10 cellular contexts compared by ENCODE assay signal in the genomic region with DNA sequence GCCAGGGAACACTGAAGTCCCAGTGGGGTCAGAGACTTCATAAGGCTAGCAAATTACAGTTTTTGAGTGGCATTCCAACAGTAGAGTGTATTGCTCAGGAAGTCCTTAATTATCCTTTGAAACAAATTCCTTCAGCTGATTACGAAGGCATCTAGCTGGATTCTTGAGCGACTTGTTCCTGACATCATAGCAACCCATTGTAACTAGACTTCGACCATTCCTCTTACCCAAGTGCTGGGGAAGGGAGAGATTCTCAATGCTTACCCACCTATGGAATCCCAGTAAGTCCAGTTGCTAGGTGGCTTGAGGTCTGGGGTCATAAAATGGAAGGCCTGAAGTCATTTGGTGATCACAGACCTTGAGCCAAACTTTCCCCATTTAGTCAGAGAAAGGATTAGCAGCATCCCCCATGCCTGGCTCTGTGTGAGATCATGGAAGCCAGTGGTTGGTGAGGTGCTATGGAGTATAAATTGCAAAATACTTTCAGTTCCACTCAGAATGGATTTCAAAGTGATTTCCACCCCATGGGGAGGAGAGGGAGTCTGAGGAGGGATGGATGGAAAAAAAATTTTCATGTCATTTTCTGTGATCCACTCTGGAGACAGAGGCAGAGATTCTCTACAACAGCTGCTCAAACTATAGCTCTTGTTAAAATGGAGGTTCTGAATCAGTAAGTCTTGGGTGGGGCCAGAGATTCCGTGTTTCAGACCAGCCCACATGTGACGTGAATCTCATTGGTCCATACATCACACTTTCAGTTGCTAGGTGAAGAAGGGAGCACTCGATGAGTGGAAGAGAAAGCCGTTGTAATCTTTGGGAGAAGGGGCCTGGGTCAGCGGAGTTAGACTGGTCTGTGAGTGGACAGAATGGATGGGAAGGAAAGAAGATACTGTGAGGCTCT. TPM values are rescaled to one million over a fixed set of nuclear protein-coding genes. Genes with fewer than 3 reads are reported as not detected.
DNase-seq lines count a peak whose midpoint lies in the region; ATAC-seq and TF ChIP-seq lines count a peak whose summit lies in the region.
"Had no signal": no experiment of that assay in that cellular context is flagged by ENCODE, and none has a peak within 500 bp of the region (broad histone marks: within the 10 kb centered on the region; RNA-seq: fewer than 3 reads in every experiment).

No MANE protein-coding gene starts in this region.

- peak overlapping the region; percentile 87 for H3K27ac Mint-ChIP-seq in activated CD4-positive, alpha-beta T cell treated with anti-CD3 and anti-CD28 coated beads, Interleukin-2, amount 10 ng/mL, durations not matched to agents 24 days and 14 days
- H3K27ac Mint-ChIP-seq in stimulated activated naive B cell treated with anti-CD40 and anti-IgM and Interleukin-4, amounts not matched to agents 10 μg/mL and 1 μg/mL and 100 μg/mL, for 72 hours, result peak overlapping the region; percentile 79

- no peak overlapping the region for H3K9ac ChIP-seq in MM.1S (ENCODE audit: low read length)

- no peak overlapping the region for H3K4me2 ChIP-seq in MM.1S (ENCODE audit: low read depth, low read length)

- H3K79me2 ChIP-seq in MM.1S (ENCODE audit: low read length), result no peaks in the 10 kb centered on the region

- no peak for TF ChIP-seq CTCF in MM.1S (IDR thresholded peaks at IDR 0.05; ENCODE audit: low read length)

- H3K4me3 Mint-ChIP-seq in activated CD4-positive, alpha-beta T cell treated with anti-CD3 and anti-CD28 coated beads, Interleukin-2, amount 10 ng/mL, durations not matched to agents 24 days and 14 days, result peak overlapping the region; percentile 71
- H3K4me3 Mint-ChIP-seq in stimulated activated naive B cell treated with anti-CD40 and anti-IgM and Interleukin-4, amounts not matched to agents 10 μg/mL and 1 μg/mL and 100 μg/mL, for 72 hours, result peak overlapping the region; percentile 60 to 71

- peaks cover 18% of the 10 kb centered on the region for H3K4me1 ChIP-seq in MM.1S (ENCODE audit: low read length)

- H2AFZ ChIP-seq in MM.1S (ENCODE audit: low read length), result no peak overlapping the region

- H3K27ac ChIP-seq in MM.1S (ENCODE audit: low read length), result no peak overlapping the region

- peaks cover 3% of the 10 kb centered on the region; the same call in 1 of the 2 replicates for H3F3A ChIP-seq in MM.1S (ENCODE audit: insufficient read depth, low read length)

- H3K27me3 ChIP-seq in MM.1S (replicated peaks; ENCODE audit: insufficient read depth, low read length), result no peaks in the 10 kb centered on the region

- peaks cover under 1% of the 10 kb centered on the region for H3K27me3 Mint-ChIP-seq in activated CD4-positive, alpha-beta T cell treated with anti-CD3 and anti-CD28 coated beads, Interleukin-2, amount 10 ng/mL, durations not matched to agents 24 days and 14 days
- H3K27me3 Mint-ChIP-seq in stimulated activated naive B cell treated with anti-CD40 and anti-IgM and Interleukin-4, amounts not matched to agents 10 μg/mL and 1 μg/mL and 100 μg/mL, for 72 hours, result no peaks in the 10 kb centered on the region
- H3K27me3 Mint-ChIP-seq: T-cell had no signal

- no peaks in the 10 kb centered on the region for H3K36me3 Mint-ChIP-seq in activated CD4-positive, alpha-beta T cell treated with anti-CD3 and anti-CD28 coated beads, Interleukin-2, amount 10 ng/mL, durations not matched to agents 24 days and 14 days (ENCODE audit: low read depth)
- peaks cover 7 to 21% of the 10 kb centered on the region in 2 donors for H3K36me3 Mint-ChIP-seq in stimulated activated naive B cell treated with anti-CD40 and anti-IgM and Interleukin-4, amounts not matched to agents 10 μg/mL and 1 μg/mL and 100 μg/mL, for 72 hours
- H3K36me3 Mint-ChIP-seq: T-cell had no signal

- H3K4me1 Mint-ChIP-seq in activated CD4-positive, alpha-beta T cell treated with anti-CD3 and anti-CD28 coated beads, Interleukin-2, amount 10 ng/mL, durations not matched to agents 24 days and 14 days, result peaks cover 37% of the 10 kb centered on the region
- H3K4me1 Mint-ChIP-seq in stimulated activated naive B cell treated with anti-CD40 and anti-IgM and Interleukin-4, amounts not matched to agents 10 μg/mL and 1 μg/mL and 100 μg/mL, for 72 hours, result peaks cover 34 to 42% of the 10 kb centered on the region in 2 donors

- H3K9me3 ChIP-seq in MM.1S (replicated peaks; ENCODE audit: insufficient read depth, low read length), result no peaks in the 10 kb centered on the region

- peak; percentile 47 for DNase-seq in activated naive CD4-positive, alpha-beta T cell treated with Interleukin-2 at 50 U/mL for 16 hours
- DNase-seq in activated naive CD4-positive, alpha-beta T cell (lab: John Stamatoyannopoulos, UW), result no peak
- peak; percentile 83 for DNase-seq in activated CD4-positive, alpha-beta T cell treated with anti-CD3 and anti-CD28 coated beads, Interleukin-2, amount 10 ng/mL, durations not matched to agents 24 days and 14 days
- DNase-seq in stimulated activated naive B cell treated with anti-CD40 and anti-IgM and Interleukin-4, amounts not matched to agents 10 μg/mL and 1 μg/mL and 100 μg/mL, for 72 hours, result no peak
- DNase-seq in MM.1S (no peak), HCEC 1CT (no peak), AML-193 (lab: John Stamatoyannopoulos, UW) (no peak)

- peak; percentile 27 for ATAC-seq in HG02870 (IDR thresholded peaks at IDR 0.05; ENCODE audit: unreplicated experiment)
- ATAC-seq in stimulated activated naive B cell treated with anti-CD40 and anti-IgM and Interleukin-4, amounts not matched to agents 10 μg/mL and 1 μg/mL and 100 μg/mL, for 72 hours (replicated peaks), result peak; percentile 26 to 40

- H4K20me1 ChIP-seq in MM.1S (ENCODE audit: insufficient read depth, low read length), result no peaks in the 10 kb centered on the region

- H3K9me2 ChIP-seq in MM.1S (replicated peaks; ENCODE audit: insufficient read depth, low read length), result no peaks in the 10 kb centered on the region

- H3K4me3 ChIP-seq in MM.1S (ENCODE audit: low read length), result no peak overlapping the region

- intact Hi-C loops in activated CD4-positive, alpha-beta T cell treated with anti-CD3 and anti-CD28 coated beads, Interleukin-2, amount 10 ng/mL, durations not matched to agents 24 days and 14 days (cut with micrococcal nuclease), result loop anchor here (1.0 to 5.0 kb wide), 10 partner anchors 89 to 578 kb away; partner anchors contain the start of genes EAF2, FAM162A, GOLGB1 and IQCB1

- no peaks in the 10 kb centered on the region for H3K36me3 ChIP-seq in MM.1S (replicated peaks; ENCODE audit: insufficient read depth, low read length)

- no peaks in the 10 kb centered on the region for H3K9me3 Mint-ChIP-seq in activated CD4-positive, alpha-beta T cell treated with anti-CD3 and anti-CD28 coated beads, Interleukin-2, amount 10 ng/mL, durations not matched to agents 24 days and 14 days
- H3K9me3 Mint-ChIP-seq in stimulated activated naive B cell treated with anti-CD40 and anti-IgM and Interleukin-4, amounts not matched to agents 10 μg/mL and 1 μg/mL and 100 μg/mL, for 72 hours, result no peaks in the 10 kb centered on the region
- H3K9me3 Mint-ChIP-seq: T-cell had no signal

RNA-seq across cellular contexts. Expression of gene CD86, which starts 45.7 kb away (rescaled TPM):
- 1.4 TPM in 2 replicates for total RNA-seq in activated CD4-positive, alpha-beta T cell treated with anti-CD3 and anti-CD28 coated beads, Interleukin-2, amount 10 ng/mL, durations not matched to agents 24 days and 14 days
- total RNA-seq: fibroblast of lung had no signal

Comparison
In these comparisons a context has a peak if more than half of its experiments do, and no peak if none do; other contexts are left out.
1. DNase-seq: peak in activated naive CD4-positive, alpha-beta T cell treated with Interleukin-2 at 50 U/mL for 16 hours (single experiment) and activated CD4-positive, alpha-beta T cell treated with anti-CD3 and anti-CD28 coated beads, Interleukin-2, amount 10 ng/mL, durations not matched to agents 24 days and 14 days (single experiment); none in activated naive CD4-positive, alpha-beta T cell (0 of 4), stimulated activated naive B cell treated with anti-CD40 and anti-IgM and Interleukin-4, amounts not matched to agents 10 μg/mL and 1 μg/mL and 100 μg/mL, for 72 hours (single experiment), MM.1S (single experiment), HCEC 1CT (single experiment) and AML-193 (0 of 2).